ENCODE assay signal across 17 cellular contexts in genomic region chr17:2939714-2940351, GRCh38.
DNase-seq lines count a peak whose midpoint lies in the region; ATAC-seq and TF ChIP-seq lines count a peak whose summit lies in the region.
"Had no signal": no experiment of that assay in that cellular context is flagged by ENCODE, and none has a peak within 500 bp of the region (broad histone marks: within the 10 kb centered on the region; RNA-seq: fewer than 3 reads in every experiment).

No MANE protein-coding gene starts in this region.

- no peak overlapping the region for H2BK5ac ChIP-seq in mesendoderm (ENCODE audit: low read length)

- POLR2A ChIA-PET in MCF 10A (lab: Yijun Ruan, JAX) = interaction anchor here (0.9 kb wide), 1 partner anchor 14 kb away, joined by 3 read pairs; no protein-coding TSS in a partner anchor

- H3K36me3 Mint-ChIP-seq in MCF 10A (ENCODE audit: insufficient read depth, unreplicated experiment) (no peaks in the 10 kb centered on the region), nephron progenitor cell (ENCODE audit: low read depth) (no peaks in the 10 kb centered on the region)

- H3K23ac ChIP-seq in mesendoderm (ENCODE audit: low read length) = no peak overlapping the region

- H3K27ac Mint-ChIP-seq in MCF 10A (ENCODE audit: low read depth, unreplicated experiment) (no peak overlapping the region), nephron progenitor cell (peak overlapping the region; percentile 45)
- H3K27ac Mint-ChIP-seq: activated T-helper 1 cell treated with anti-CD3 and anti-CD28 coated beads, Interleukin-12 subunit alpha, Interleukin-12 subunit beta, Interleukin-2, Interleukin-4 antibody, amounts not matched to agents 30 ng/mL and 10 ng/mL and 1 ng/mL, durations not matched to agents 14 hours and 24 hours and 36 hours had no signal

- H2BK120ac ChIP-seq in mesendoderm (ENCODE audit: low read depth, low read length) = no peak overlapping the region

- H3K27ac ChIP-seq in breast epithelium (peak overlapping the region; percentile 75 to 81), upper lobe of right lung (no peak overlapping the region), mesendoderm (ENCODE audit: low read depth, low read length) (no peak overlapping the region)
- H3K27ac ChIP-seq: GM23248 had no signal

- no peak overlapping the region for H4K8ac ChIP-seq in mesendoderm (ENCODE audit: low read depth, low read length)

- intact Hi-C loops in breast epithelium (cut with DNase I; ENCODE audit: low total_unique reads) = no loop called here
- intact Hi-C loops in MCF 10A (cut with micrococcal nuclease) = no loop called here
- intact Hi-C loops in head of caudate nucleus (cut with DNase I) = loop anchor here (10.0 kb wide), 1 partner anchor 85 kb away; no protein-coding TSS in a partner anchor
- intact Hi-C loops in upper lobe of right lung (cut with DNase I) = no loop called here

- H3K9ac ChIP-seq in mesendoderm (ENCODE audit: low read length) = no peak overlapping the region
- H3K9ac ChIP-seq: GM23248 had no signal

- DNase-seq in breast epithelium (ENCODE audit: low spot score in 2 of 2) (peak in 1 of 2 donors; percentile 22), MCF 10A (ENCODE audit: unreplicated experiment) (no peak), head of caudate nucleus (peak in 23 of 42 donors; percentile 3 to 52 (median 19)), nephron progenitor cell (no peak), upper lobe of right lung (no peak), NCI-H1092 treated with DMSO at 0.1 percent for 48 hours (lab: John Stamatoyannopoulos, UW) (no peak), mesendoderm (no peak)
- DNase-seq: activated CD4-positive, alpha-beta T cell treated with anti-CD3 and anti-CD28 coated beads, Interleukin-2, amount 50 U/mL, for 48 hours; effector CD4-positive, alpha-beta T cell; NCI-H1694; NCI-H526; SHP77 treated with DMSO at 0.1 percent for 48 hours; stimulated activated naive CD4-positive, alpha-beta T cell treated with Interleukin-2 at 50 U/mL for 16 hours; T-helper 9 cell had no signal

- H3K9me3 Mint-ChIP-seq in MCF 10A (ENCODE audit: unreplicated experiment) (no peaks in the 10 kb centered on the region), nephron progenitor cell (no peaks in the 10 kb centered on the region)
- H3K9me3 Mint-ChIP-seq: activated T-helper 1 cell treated with anti-CD3 and anti-CD28 coated beads, Interleukin-12 subunit alpha, Interleukin-12 subunit beta, Interleukin-2, Interleukin-4 antibody, amounts not matched to agents 30 ng/mL and 10 ng/mL and 1 ng/mL, durations not matched to agents 14 hours and 24 hours and 36 hours had no signal

- TF ChIP-seq CTCF in breast epithelium (IDR thresholded peaks at IDR 0.05) (no peak), MCF 10A (IDR thresholded peaks at IDR 0.05; ENCODE audit: unreplicated experiment) (no peak), nephron progenitor cell (IDR thresholded peaks at IDR 0.05) (no peak), upper lobe of right lung (IDR thresholded peaks at IDR 0.05) (no peak)

- H2AK5ac ChIP-seq in mesendoderm (ENCODE audit: low read length) = no peak overlapping the region

- no peak overlapping the region for H4K5ac ChIP-seq in mesendoderm (ENCODE audit: low read length)

- peaks cover 7% of the 10 kb centered on the region for H3K4me1 Mint-ChIP-seq in MCF 10A (ENCODE audit: insufficient read depth, unreplicated experiment)
- H3K4me1 Mint-ChIP-seq in nephron progenitor cell = peaks cover 24% of the 10 kb centered on the region

- no peaks in the 10 kb centered on the region for H3K27me3 Mint-ChIP-seq in MCF 10A (ENCODE audit: insufficient read depth, unreplicated experiment)
- H3K27me3 Mint-ChIP-seq in nephron progenitor cell (ENCODE audit: low read depth, poor library complexity) = peaks cover 13% of the 10 kb centered on the region

- peaks cover 16% of the 10 kb centered on the region for H3K79me1 ChIP-seq in mesendoderm (ENCODE audit: low read length)

- H3K79me2 ChIP-seq in mesendoderm (ENCODE audit: control insufficient read depth, insufficient read depth, low read length) = peaks cover 2% of the 10 kb centered on the region

- no TSS peak for BruUV-seq in MCF 10A (replicated peaks; lab: Mats Ljungman, UMichigan)

- H3K9me3 ChIP-seq in breast epithelium (no peaks in the 10 kb centered on the region), upper lobe of right lung (no peaks in the 10 kb centered on the region)

- WGBS in mesendoderm (ENCODE audit: extremely low coverage, insufficient coverage, low lambda C conversion rate) = no CpG with 5 or more reads among the region's 26 CpGs

- CTCF ChIA-PET in MCF 10A (lab: Yijun Ruan, JAX) = no interaction called here

- H3K36me3 ChIP-seq in breast epithelium (no peaks in the 10 kb centered on the region), upper lobe of right lung (no peaks in the 10 kb centered on the region), mesendoderm (ENCODE audit: control insufficient read depth, insufficient read depth, low read length) (no peaks in the 10 kb centered on the region)

- H3K4me1 ChIP-seq in breast epithelium (no peaks in the 10 kb centered on the region), upper lobe of right lung (no peaks in the 10 kb centered on the region), mesendoderm (ENCODE audit: control insufficient read depth, low read depth, low read length) (no peaks in the 10 kb centered on the region)

- H3K27me3 ChIP-seq in breast epithelium = no peaks in the 10 kb centered on the region
- H3K27me3 ChIP-seq in upper lobe of right lung = peaks cover 9% of the 10 kb centered on the region
- H3K27me3 ChIP-seq in mesendoderm (ENCODE audit: insufficient read depth, low read length, poor library complexity) = no peaks in the 10 kb centered on the region

- H3K4me3 Mint-ChIP-seq in MCF 10A (ENCODE audit: unreplicated experiment) = no peak overlapping the region
- H3K4me3 Mint-ChIP-seq in nephron progenitor cell = peak overlapping the region; percentile 54
- H3K4me3 Mint-ChIP-seq: activated T-helper 1 cell treated with anti-CD3 and anti-CD28 coated beads, Interleukin-12 subunit alpha, Interleukin-12 subunit beta, Interleukin-2, Interleukin-4 antibody, amounts not matched to agents 30 ng/mL and 10 ng/mL and 1 ng/mL, durations not matched to agents 14 hours and 24 hours and 36 hours had no signal

- H2BK15ac ChIP-seq in mesendoderm (replicated peaks; ENCODE audit: low read depth) = no peak overlapping the region

- H3K56ac ChIP-seq in mesendoderm (ENCODE audit: low read length) = no peak overlapping the region

- H3K4ac ChIP-seq in mesendoderm (ENCODE audit: low read depth, low read length) = no peak overlapping the region

- ATAC-seq in upper lobe of right lung = peak; percentile 48
- no peak for ATAC-seq in HG02938 (IDR thresholded peaks at IDR 0.05; ENCODE audit: unreplicated experiment)

- H3K4me3 ChIP-seq in breast epithelium = peak overlapping the region; percentile 6 to 40 (median 32)
- H3K4me3 ChIP-seq in upper lobe of right lung = no peak overlapping the region
- H3K4me3 ChIP-seq in mesendoderm (ENCODE audit: low read length) = no peak overlapping the region
- H3K4me3 ChIP-seq: GM23248 had no signal

- no peak overlapping the region for H3K18ac ChIP-seq in mesendoderm (ENCODE audit: low read length)

- TF ChIP-seq POLR2A in breast epithelium (IDR thresholded peaks at IDR 0.05) = no peak

- no peak overlapping the region for H3K4me2 ChIP-seq in mesendoderm (ENCODE audit: low read length)

Comparison
In these comparisons a context has a peak if more than half of its experiments do, and no peak if none do; other contexts are left out.
1. DNase-seq: peak in head of caudate nucleus (23 of 42); none in MCF 10A (single experiment), nephron progenitor cell (single experiment), upper lobe of right lung (single experiment), NCI-H1092 treated with DMSO at 0.1 percent for 48 hours (single experiment) and mesendoderm (single experiment).
2. H3K27ac ChIP-seq: peak in breast epithelium (2 of 2); none in upper lobe of right lung (single experiment) and mesendoderm (single experiment).
3. H3K4me3 ChIP-seq: peak in breast epithelium (3 of 3); none in upper lobe of right lung (single experiment) and mesendoderm (single experiment).